In genomic region chr10:55410415-55410885, GRCh38 we compare ENCODE assay signal across 10 cellular contexts.
DNase-seq lines count a peak whose midpoint lies in the region; ATAC-seq and TF ChIP-seq lines count a peak whose summit lies in the region.
"Had no signal": no experiment of that assay in that cellular context is flagged by ENCODE, and none has a peak within 500 bp of the region (broad histone marks: within the 10 kb centered on the region; RNA-seq: fewer than 3 reads in every experiment).

No MANE protein-coding gene starts in this region.

- no peak for TF ChIP-seq POLR2A in suprapubic skin (IDR thresholded peaks at IDR 0.05)

- H4K20me1 ChIP-seq in fibroblast of lung (ENCODE audit: control insufficient read depth, extremely low read depth, insufficient read depth, low read length): no peaks in the 10 kb centered on the region

- no peak overlapping the region for H3K4ac ChIP-seq in neuronal stem cell (ENCODE audit: low read length)

- peaks cover 9% of the 10 kb centered on the region for H3K9me3 Mint-ChIP-seq in activated T-helper 17 cell treated with anti-CD3 and anti-CD28 coated beads, Interleukin-2, amount 50 U/mL, for 72 hours

- no peaks in the 10 kb centered on the region for H3K36me3 Mint-ChIP-seq in activated T-helper 17 cell treated with anti-CD3 and anti-CD28 coated beads, Interleukin-2, amount 50 U/mL, for 72 hours (ENCODE audit: low read depth)
- H3K36me3 Mint-ChIP-seq: T-cell had no signal

- H3K4me3 Mint-ChIP-seq in activated T-helper 17 cell treated with anti-CD3 and anti-CD28 coated beads, Interleukin-2, amount 50 U/mL, for 72 hours: no peak overlapping the region
- H3K4me3 Mint-ChIP-seq: central memory CD8-positive, alpha-beta T cell; T-cell had no signal

- H3K4me3 ChIP-seq in fibroblast of lung (replicated peaks in 1 of 4; ENCODE audit: control extremely low read depth in 1 of 4, insufficient read depth in 1 of 4, low read depth in 3 of 4, low read length in 4 of 4) (no peak overlapping the region), neuronal stem cell (ENCODE audit: low read length in 2 of 2) (no peak overlapping the region), suprapubic skin (no peak overlapping the region)

- H2BK12ac ChIP-seq in neuronal stem cell (ENCODE audit: low read length): no peak overlapping the region

- H3K36me3 ChIP-seq in fibroblast of lung (ENCODE audit: control insufficient read depth, insufficient read depth, low read length) (no peaks in the 10 kb centered on the region), neuronal stem cell (replicated peaks in 1 of 2; ENCODE audit: control insufficient read depth in 2 of 2, insufficient read depth in 2 of 2, low read length in 2 of 2) (no peaks in the 10 kb centered on the region), suprapubic skin (no peaks in the 10 kb centered on the region)

- DNase-seq in GM03348 (ENCODE audit: low spot score): peak; percentile 6
- peak; percentile 89 for DNase-seq in NCI-H774 (lab: John Stamatoyannopoulos, UW)
- DNase-seq in fibroblast of lung (ENCODE audit: low read depth in 2 of 2): peak; percentile 8 to 15
- peak; percentile 80 for DNase-seq in neuronal stem cell (ENCODE audit: low spot score)
- DNase-seq in suprapubic skin (ENCODE audit: low spot score in 2 of 2): no peak
- no peak for DNase-seq in CD1c-positive myeloid dendritic cell (ENCODE audit: extremely low spot score)
- DNase-seq: T-cell had no signal

- H2BK5ac ChIP-seq in neuronal stem cell (ENCODE audit: low read length): no peak overlapping the region

- no peak for ATAC-seq in activated T-helper 17 cell treated with anti-CD3 and anti-CD28 coated beads, Interleukin-2, amount 50 U/mL, for 72 hours (replicated peaks)
- ATAC-seq in GM18498 (IDR thresholded peaks at IDR 0.05; ENCODE audit: unreplicated experiment): no peak
- ATAC-seq: T-cell had no signal

- H3K79me2 ChIP-seq in fibroblast of lung (ENCODE audit: control insufficient read depth, insufficient read depth, low read length): no peaks in the 10 kb centered on the region

- H2AFZ ChIP-seq in fibroblast of lung (ENCODE audit: low read length) (no peak overlapping the region), neuronal stem cell (ENCODE audit: low read length) (peak overlapping the region; percentile 61)

- H3K4me1 ChIP-seq in fibroblast of lung (ENCODE audit: control insufficient read depth, extremely low read depth, insufficient read depth, low read length): no peaks in the 10 kb centered on the region
- peaks cover 1 to 2% of the 10 kb centered on the region in 2 donors for H3K4me1 ChIP-seq in neuronal stem cell (ENCODE audit: control insufficient read depth in 2 of 2, insufficient read depth in 1 of 2, low read depth in 1 of 2, low read length in 2 of 2)
- H3K4me1 ChIP-seq in suprapubic skin: peaks cover 5% of the 10 kb centered on the region

- H4K91ac ChIP-seq in neuronal stem cell (ENCODE audit: low read depth, low read length, poor library complexity): no peak overlapping the region

- H3K9ac ChIP-seq in fibroblast of lung (ENCODE audit: insufficient read depth, low read length) (no peak overlapping the region), neuronal stem cell (ENCODE audit: low read depth, low read length, poor library complexity) (no peak overlapping the region)

- no peak for TF ChIP-seq EP300 in suprapubic skin (IDR thresholded peaks at IDR 0.05)

- no peak for TF ChIP-seq CTCF in fibroblast of lung (conservative IDR thresholded peaks at IDR 0.05 in 1 of 2, IDR thresholded peaks at IDR 0.05 in 1 of 2; ENCODE audit: low read depth in 1 of 2, low read length in 2 of 2)
- TF ChIP-seq CTCF in suprapubic skin (IDR thresholded peaks at IDR 0.05): no peak

- no peak overlapping the region for H2AK5ac ChIP-seq in neuronal stem cell (ENCODE audit: low read depth, low read length)

- H3K4me2 ChIP-seq in fibroblast of lung (ENCODE audit: extremely low read depth, insufficient read depth, low read length): no peak overlapping the region
- no peak overlapping the region for H3K4me2 ChIP-seq in neuronal stem cell (ENCODE audit: insufficient read depth, low read length, poor library complexity, severe bottlenecking)

- H3K27me3 Mint-ChIP-seq in activated T-helper 17 cell treated with anti-CD3 and anti-CD28 coated beads, Interleukin-2, amount 50 U/mL, for 72 hours: no peaks in the 10 kb centered on the region
- H3K27me3 Mint-ChIP-seq: central memory CD8-positive, alpha-beta T cell; T-cell had no signal

- WGBS in neuronal stem cell (ENCODE audit: extremely low coverage in 2 of 2, insufficient read length in 2 of 2, insufficient replicate concordance in 1 of 2), 2 donors: no CpG with 5 or more reads among the region's 7 CpGs
- 50% methylated on average over 7 of the region's 7 CpGs for WGBS in suprapubic skin

- H2BK15ac ChIP-seq in neuronal stem cell (ENCODE audit: low read length): no peak overlapping the region

- H3K27ac Mint-ChIP-seq in activated T-helper 17 cell treated with anti-CD3 and anti-CD28 coated beads, Interleukin-2, amount 50 U/mL, for 72 hours: no peak overlapping the region
- H3K27ac Mint-ChIP-seq: T-cell had no signal

- H3K27ac ChIP-seq in fibroblast of lung (ENCODE audit: insufficient read depth, low read length) (no peak overlapping the region), neuronal stem cell (replicated peaks; ENCODE audit: low read length) (no peak overlapping the region), suprapubic skin (no peak overlapping the region)

- no peaks in the 10 kb centered on the region for H3K4me1 Mint-ChIP-seq in activated T-helper 17 cell treated with anti-CD3 and anti-CD28 coated beads, Interleukin-2, amount 50 U/mL, for 72 hours
- H3K4me1 Mint-ChIP-seq: central memory CD8-positive, alpha-beta T cell; T-cell had no signal

- no peak overlapping the region for H3K18ac ChIP-seq in neuronal stem cell (ENCODE audit: low read length)

- no peak overlapping the region for H3K23ac ChIP-seq in neuronal stem cell (ENCODE audit: low read depth, low read length, poor library complexity)

- no peak overlapping the region for H4K8ac ChIP-seq in neuronal stem cell (ENCODE audit: low read depth, low read length)

- no peaks in the 10 kb centered on the region for H3K79me1 ChIP-seq in neuronal stem cell (ENCODE audit: low read depth, low read length)

- H3K9me3 ChIP-seq in fibroblast of lung (ENCODE audit: control insufficient read depth, insufficient read depth, low read depth, low read length): no peaks in the 10 kb centered on the region
- no peaks in the 10 kb centered on the region for H3K9me3 ChIP-seq in neuronal stem cell (replicated peaks in 1 of 2; ENCODE audit: control insufficient read depth in 2 of 2, insufficient read depth in 1 of 2, low read depth in 1 of 2, low read length in 2 of 2)
- no peaks in the 10 kb centered on the region for H3K9me3 ChIP-seq in suprapubic skin

- H3K27me3 ChIP-seq in fibroblast of lung (ENCODE audit: control insufficient read depth, insufficient read depth, low read length): no peaks in the 10 kb centered on the region
- no peaks in the 10 kb centered on the region for H3K27me3 ChIP-seq in neuronal stem cell (ENCODE audit: control insufficient read depth in 3 of 3, insufficient read depth in 3 of 3, low read depth in 1 of 3, low read length in 3 of 3)
- H3K27me3 ChIP-seq in suprapubic skin: no peaks in the 10 kb centered on the region

- no peak overlapping the region for H2BK120ac ChIP-seq in neuronal stem cell (ENCODE audit: low read depth, low read length)

- no peak overlapping the region for H3K14ac ChIP-seq in neuronal stem cell (ENCODE audit: low read length)

Comparison
In these comparisons a context has a peak if more than half of its experiments do, and no peak if none do; other contexts are left out.
1. DNase-seq: peak in GM03348 (single experiment), NCI-H774 (single experiment), fibroblast of lung (2 of 2) and neuronal stem cell (single experiment); none in suprapubic skin (0 of 2) and CD1c-positive myeloid dendritic cell (single experiment).